Comparison of ENCODE assay signal across 8 cellular contexts in the genomic region with DNA sequence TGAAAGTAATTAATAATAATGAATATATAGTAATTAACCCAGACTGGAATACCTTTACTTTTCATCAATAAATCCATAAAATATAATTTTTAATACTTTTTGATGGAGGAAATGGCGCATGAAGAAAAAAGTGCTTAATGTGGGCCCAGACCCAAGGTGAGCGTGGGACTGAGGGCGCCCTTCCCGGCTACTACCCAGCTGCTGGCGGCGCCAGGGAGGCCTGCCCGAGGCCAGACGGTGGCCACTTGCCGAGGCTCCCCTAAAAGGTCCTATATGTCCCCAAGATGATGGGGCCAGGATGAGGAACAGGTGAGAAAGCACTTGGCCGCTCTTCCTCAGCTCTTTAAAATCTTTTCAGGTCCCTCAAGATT. TPM values are rescaled to one million over a fixed set of nuclear protein-coding genes. Genes with fewer than 3 reads are reported as not detected.
DNase-seq lines count a peak whose midpoint lies in the region; ATAC-seq and TF ChIP-seq lines count a peak whose summit lies in the region.

No MANE protein-coding gene starts in this region.

- peak; percentile 8 for TF ChIP-seq CTCF in GM10266 (IDR thresholded peaks at IDR 0.05; ENCODE audit: control insufficient read depth, insufficient read depth, low read depth, missing control alignments)
- peak; percentile 70 for TF ChIP-seq CTCF in RWPE2 (IDR thresholded peaks at IDR 0.05; ENCODE audit: poor library complexity, severe bottlenecking)
- TF ChIP-seq CTCF in esophagus squamous epithelium (IDR thresholded peaks at IDR 0.05): no peak

- DNase-seq in GM10266 (ENCODE audit: extremely low spot score) (no peak), RWPE2 (ENCODE audit: low spot score) (no peak), esophagus squamous epithelium (lab: John Stamatoyannopoulos, UW) (no peak), HuH-7 (ENCODE audit: low spot score) (no peak), dermis blood vessel endothelial cell (no peak)

- no peak overlapping the region for H3K4me3 ChIP-seq in RWPE2 (ENCODE audit: severe bottlenecking)
- peak overlapping the region in 1 of 4 donors; percentile 41 for H3K4me3 ChIP-seq in esophagus squamous epithelium
- H3K4me3 ChIP-seq in skeletal muscle satellite cell (ENCODE audit: low read length): no peak overlapping the region

- H3K9ac ChIP-seq in skeletal muscle satellite cell (ENCODE audit: low read depth, low read length): peak overlapping the region; percentile 76

- intact Hi-C loops in esophagus squamous epithelium (cut with DNase I): no loop called here

- H3K4me2 ChIP-seq in skeletal muscle satellite cell (ENCODE audit: low read length): peak overlapping the region; percentile 49

- H3K27ac ChIP-seq in RWPE2 (ENCODE audit: poor library complexity, severe bottlenecking): peak overlapping the region; percentile 97
- peak overlapping the region in 3 of 4 donors; percentile 47 to 83 (median 63) for H3K27ac ChIP-seq in esophagus squamous epithelium

- H3K9me3 ChIP-seq in RWPE2 (ENCODE audit: severe bottlenecking) (no peaks in the 10 kb centered on the region), esophagus squamous epithelium (no peaks in the 10 kb centered on the region), skeletal muscle satellite cell (replicated peaks; ENCODE audit: low read length) (no peaks in the 10 kb centered on the region)

- ATAC-seq in RWPE2 (ENCODE audit: low read depth) (no peak), HG03354 (IDR thresholded peaks at IDR 0.05; ENCODE audit: poor library complexity, severe bottlenecking, unreplicated experiment) (no peak), HG03571 (IDR thresholded peaks at IDR 0.05; ENCODE audit: unreplicated experiment) (no peak)

- peaks cover 74% of the 10 kb centered on the region for H3K4me1 ChIP-seq in RWPE2 (ENCODE audit: insufficient read depth, poor library complexity, severe bottlenecking)
- peaks cover 6 to 51% (median 27%) of the 10 kb centered on the region in 3 donors for H3K4me1 ChIP-seq in esophagus squamous epithelium
- peaks cover 100% of the 10 kb centered on the region for H3K4me1 ChIP-seq in skeletal muscle satellite cell (ENCODE audit: control insufficient read depth, insufficient read depth, low read length)

- no peaks in the 10 kb centered on the region for H3K27me3 ChIP-seq in RWPE2 (ENCODE audit: insufficient read depth, poor library complexity, severe bottlenecking)
- H3K27me3 ChIP-seq in esophagus squamous epithelium: peaks cover 0 to 38% (median 0%) of the 10 kb centered on the region in 4 donors
- no peaks in the 10 kb centered on the region for H3K27me3 ChIP-seq in skeletal muscle satellite cell (ENCODE audit: control insufficient read depth, insufficient read depth, low read length)

- 35 to 42% methylated on average over 10 of the region's 10 CpGs for WGBS in esophagus squamous epithelium, 2 donors

- no peaks in the 10 kb centered on the region for H3K36me3 ChIP-seq in RWPE2 (ENCODE audit: low read depth)
- no peaks in the 10 kb centered on the region for H3K36me3 ChIP-seq in esophagus squamous epithelium
- H3K36me3 ChIP-seq in skeletal muscle satellite cell (ENCODE audit: insufficient read depth, low read length): no peaks in the 10 kb centered on the region

- TF ChIP-seq POLR2A in esophagus squamous epithelium (IDR thresholded peaks at IDR 0.05): no peak

RNA-seq across cellular contexts. Expression of gene CCNL1, which starts 29.1 kb away (rescaled TPM):
- total RNA-seq in esophagus squamous epithelium: 100 to 1,000 TPM in 2 of 4 donors, 10 to 100 TPM in 2; 51.0 to 185 (median 121) TPM
- 119 and 126 TPM in 2 replicates for total RNA-seq in skeletal muscle satellite cell (2012; rRNA removed)
- total RNA-seq in dermis blood vessel endothelial cell: 87.8 and 195 TPM in 2 replicates

Comparison
In these comparisons a context has a peak if more than half of its experiments do, and no peak if none do; other contexts are left out.
1. CTCF ChIP-seq: peak in GM10266 (single experiment) and RWPE2 (single experiment); none in esophagus squamous epithelium (0 of 6).